In genomic region chr7:20454202-20454601, GRCh38 we compare ENCODE assay signal across 32 cellular contexts.
"Had no signal": no experiment of that assay in that cellular context is flagged by ENCODE, and none has a peak within 500 bp of the region (broad histone marks: within the 10 kb centered on the region; RNA-seq: fewer than 3 reads in every experiment).

No MANE protein-coding gene starts in this region.

- DNase-seq: activated CD4-positive, alpha-beta memory T cell treated with anti-CD3 and anti-CD28 coated beads for 36 hours; activated CD4-positive, alpha-beta T cell treated with anti-CD3 and anti-CD28 coated beads for 36 hours; activated CD4-positive, alpha-beta T cell treated with anti-CD3 and anti-CD28 coated beads, Interleukin-2, amount 10 ng/mL, durations not matched to agents 24 days and 14 days; activated CD4-positive, CD25-positive, alpha-beta regulatory T cell; activated CD4-positive, CD25-positive, alpha-beta regulatory T cell treated with anti-CD3 and anti-CD28 coated beads, Interleukin-2, amount 50 U/mL, for 72 hours; activated CD8-positive, alpha-beta memory T cell treated with anti-CD3 and anti-CD28 coated beads, Interleukin-2, amount 10 ng/mL, durations not matched to agents 7 days and 5 days; activated CD8-positive, alpha-beta memory T cell treated with anti-CD3 and anti-CD28 coated beads, Interleukin-2, amount 50 U/mL, for 4 hours; activated CD8-positive, alpha-beta T cell treated with anti-CD3 and anti-CD28 coated beads, Interleukin-2, amount 10 ng/mL, durations not matched to agents 7 days and 5 days; activated effector memory CD4-positive, alpha-beta T cell treated with anti-CD3 and anti-CD28 coated beads, Interleukin-2, amount 50 U/mL, for 16 hours; activated naive CD4-positive, alpha-beta T cell treated with anti-CD3 and anti-CD28 coated beads for 36 hours; activated naive CD8-positive, alpha-beta T cell treated with anti-CD3 and anti-CD28 coated beads for 36 hours; activated naive CD8-positive, alpha-beta T cell treated with anti-CD3 and anti-CD28 coated beads, Interleukin-2, amount 50 U/mL, for 24 hours; activated T-cell treated with anti-CD3 and anti-CD28 coated beads, Interleukin-2, amount 50 U/mL, for 1 hour; activated T-cell treated with anti-CD3 and anti-CD28 coated beads, Interleukin-2, amount 50 U/mL, for 48 hours; adrenal gland; amygdala; aorta; body of pancreas; central memory CD4-positive, alpha-beta T cell; cerebellar nuclear complex; cortex of kidney; dermis blood vessel endothelial cell; effector CD4-positive, alpha-beta T cell; effector memory CD8-positive, alpha-beta T cell; erythroblast; foreskin keratinocyte; gastrocnemius medialis; glutamatergic neuron; heart left ventricle; hypothalamus had no signal

- H3K36me3 ChIP-seq: adrenal gland, cardiac muscle cell, esophagus muscularis mucosa, gastrocnemius medialis, heart left ventricle had no signal

- H3K4me3 ChIP-seq: adrenal gland, body of pancreas, cardiac muscle cell, esophagus muscularis mucosa, gastrocnemius medialis, heart left ventricle had no signal

- H3K4me1 ChIP-seq: adrenal gland, body of pancreas, foreskin keratinocyte, gastrocnemius medialis, heart left ventricle had no signal

- H3K9me3 ChIP-seq: adrenal gland, body of pancreas, esophagus muscularis mucosa, gastrocnemius medialis, heart left ventricle had no signal

- H3K27ac ChIP-seq: adrenal gland, body of pancreas, cardiac muscle cell, esophagus muscularis mucosa, foreskin keratinocyte, gastrocnemius medialis, heart left ventricle had no signal

- H3K27me3 ChIP-seq: adrenal gland, body of pancreas, cardiac muscle cell, esophagus muscularis mucosa, foreskin keratinocyte, gastrocnemius medialis, heart left ventricle had no signal
